In the genomic region with DNA sequence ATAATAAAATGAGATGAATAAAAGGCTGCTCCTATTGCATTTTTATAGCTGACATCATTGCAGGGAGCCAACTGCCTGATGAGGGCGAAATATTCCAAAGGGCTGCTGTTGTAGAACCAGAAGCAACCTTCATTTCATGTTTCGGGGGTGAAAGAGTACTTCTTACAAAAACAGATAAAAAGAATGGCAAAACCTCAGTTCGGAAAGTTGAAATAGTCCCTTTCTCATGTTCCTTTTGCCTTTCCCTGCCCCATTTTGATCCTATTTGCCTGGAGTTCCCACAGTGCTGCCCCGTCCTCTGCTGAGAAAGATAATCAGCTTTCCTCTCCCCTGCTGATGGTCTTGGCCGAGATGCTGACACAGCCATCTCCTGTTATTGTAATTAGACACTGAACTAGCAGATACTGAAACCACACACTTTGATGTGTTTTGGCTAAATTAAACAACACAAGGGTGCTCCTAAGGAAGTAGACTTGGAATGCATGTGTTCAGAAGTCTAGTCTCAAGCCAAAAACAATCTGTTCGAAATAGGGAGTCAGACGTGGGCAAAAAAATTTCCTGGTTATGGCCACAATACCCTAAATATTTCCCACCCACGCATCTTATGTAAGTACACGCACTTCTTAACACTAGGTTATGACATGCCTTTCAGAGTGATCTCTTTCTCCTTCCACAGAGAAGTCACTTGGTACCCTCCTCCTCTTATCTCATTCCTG, we compare ENCODE assay signal across 10 cellular contexts.
DNase-seq lines count a peak whose midpoint lies in the region; ATAC-seq and TF ChIP-seq lines count a peak whose summit lies in the region.
"Had no signal": no experiment of that assay in that cellular context is flagged by ENCODE, and none has a peak within 500 bp of the region (broad histone marks: within the 10 kb centered on the region; RNA-seq: fewer than 3 reads in every experiment).

No MANE protein-coding gene starts in this region.

- BruUV-seq in IMR-90 (replicated peaks; lab: Mats Ljungman, UMichigan), result no TSS peak

- peaks cover 11% of the 10 kb centered on the region for H3K4me1 Mint-ChIP-seq in CD8-positive, alpha-beta T cell (ENCODE audit: low read depth)
- peaks cover 8 to 9% of the 10 kb centered on the region in 2 donors for H3K4me1 Mint-ChIP-seq in natural killer cell

- TF ChIP-seq POLR2A in IMR-90 (IDR thresholded peaks at IDR 0.05; ENCODE audit: low read depth, low read length), result no peak

- no peak overlapping the region for H3K4me3 Mint-ChIP-seq in CD8-positive, alpha-beta T cell
- H3K4me3 Mint-ChIP-seq in natural killer cell, result no peak overlapping the region

- peaks cover 16% of the 10 kb centered on the region for H3K27me3 ChIP-seq in IMR-90 (ENCODE audit: control insufficient read depth, insufficient read depth, low read length)
- H3K27me3 ChIP-seq in CD8-positive, alpha-beta T cell (ENCODE audit: insufficient read depth, low read length), result no peaks in the 10 kb centered on the region
- H3K27me3 ChIP-seq: transverse colon had no signal

- H3K27ac ChIP-seq in IMR-90 (ENCODE audit: insufficient read depth, low read length) (no peak overlapping the region), substantia nigra (ENCODE audit: low read depth, low read length, poor library complexity, severe bottlenecking) (peak overlapping the region; percentile 52)
- no peak overlapping the region for H3K27ac ChIP-seq in CD8-positive, alpha-beta T cell (ENCODE audit: low read depth, low read length)
- H3K27ac ChIP-seq: esophagus muscularis mucosa, transverse colon had no signal

- no peak overlapping the region for H2BK120ac ChIP-seq in IMR-90 (ENCODE audit: low read depth, low read length)

- no peak overlapping the region for H4K91ac ChIP-seq in IMR-90 (ENCODE audit: insufficient read depth, low read depth, low read length)

- H2AFZ ChIP-seq in IMR-90 (replicated peaks; ENCODE audit: low read length, poor library complexity), result no peak overlapping the region

- no peak overlapping the region for H3K9ac ChIP-seq in IMR-90 (ENCODE audit: low read depth, low read length)

- no peak overlapping the region for H4K8ac ChIP-seq in IMR-90 (ENCODE audit: low read depth in 2 of 2, low read length in 2 of 2)

- H3K4me1 ChIP-seq in IMR-90 (ENCODE audit: control insufficient read depth, insufficient read depth, low read length), result no peaks in the 10 kb centered on the region
- H3K4me1 ChIP-seq in CD8-positive, alpha-beta T cell (ENCODE audit: insufficient read depth, low read length), result peaks cover 6% of the 10 kb centered on the region

- H3K79me1 ChIP-seq in IMR-90 (ENCODE audit: low read depth in 1 of 2, low read length in 2 of 2), result no peaks in the 10 kb centered on the region

- peak overlapping the region; percentile 76 for H3K4me2 ChIP-seq in IMR-90 (ENCODE audit: low read depth, low read length)

- POLR2A ChIA-PET in IMR-90 (lab: Charles Lee; ENCODE audit: unreplicated experiment), result interaction anchor here (0.5 kb wide), 1 partner anchor 237 kb away, joined by 3 read pairs; no protein-coding TSS in a partner anchor
- POLR2A ChIA-PET in CD8-positive, alpha-beta T cell (lab: Charles Lee), result no interaction called here

- no peak overlapping the region for H2BK15ac ChIP-seq in IMR-90 (ENCODE audit: low read depth, low read length)

- H3K27ac Mint-ChIP-seq in CD8-positive, alpha-beta T cell, result no peak overlapping the region
- no peak overlapping the region for H3K27ac Mint-ChIP-seq in natural killer cell

- H4K20me1 ChIP-seq in IMR-90 (ENCODE audit: insufficient read depth, low read length), result no peaks in the 10 kb centered on the region

- no peak overlapping the region for H2AK9ac ChIP-seq in IMR-90 (replicated peaks; ENCODE audit: low read depth, low read length, poor library complexity)

- H4K5ac ChIP-seq in IMR-90 (ENCODE audit: low read depth, low read length), result no peak overlapping the region

- no peaks in the 10 kb centered on the region for H3K9me3 Mint-ChIP-seq in CD8-positive, alpha-beta T cell
- H3K9me3 Mint-ChIP-seq in natural killer cell, result no peaks in the 10 kb centered on the region

- H2AK5ac ChIP-seq in IMR-90 (ENCODE audit: low read depth, low read length), result no peak overlapping the region

- CTCF ChIA-PET in IMR-90 (lab: Yijun Ruan, JAX), result interaction anchor here (0.6 to 1.4 kb wide), 4 partner anchors 49 to 252 kb away, joined by 3 to 7 read pairs (median 4); no protein-coding TSS in a partner anchor
- CTCF ChIA-PET in CD8-positive, alpha-beta T cell (lab: Charles Lee), result interaction anchor here (1.0 kb wide), 1 partner anchor 23 kb away, joined by 3 read pairs; no protein-coding TSS in a partner anchor

- ATAC-seq in IMR-90 (ENCODE audit: low read depth), result peak; percentile 73
- ATAC-seq in left ventricle myocardium superior, result peak; percentile 88
- no peak for ATAC-seq in CD8-positive, alpha-beta T cell
- no peak for ATAC-seq in natural killer cell

- H3K36me3 Mint-ChIP-seq in CD8-positive, alpha-beta T cell, result no peaks in the 10 kb centered on the region
- no peaks in the 10 kb centered on the region for H3K36me3 Mint-ChIP-seq in natural killer cell

- H3K4me3 ChIP-seq in IMR-90 (ENCODE audit: insufficient read depth, low read depth, low read length), result peak overlapping the region; percentile 15; the same call in 1 of the 2 replicates
- H3K4me3 ChIP-seq in CD8-positive, alpha-beta T cell (ENCODE audit: low read depth, low read length), result no peak overlapping the region
- H3K4me3 ChIP-seq: transverse colon had no signal

- intact Hi-C loops in IMR-90 (cut with micrococcal nuclease), result no loop called here
- intact Hi-C loops in left ventricle myocardium superior (cut with micrococcal nuclease), result loop anchor here (10.0 kb wide), 1 partner anchor 117 kb away; the partner anchor contains the start of gene PPM1H
- intact Hi-C loops in CD8-positive, alpha-beta T cell (cut with DNase I, micrococcal nuclease), result no loop called here
- intact Hi-C loops in natural killer cell (cut with micrococcal nuclease), result no loop called here

- no peak for TF ChIP-seq CTCF in IMR-90 (conservative IDR thresholded peaks at IDR 0.05; ENCODE audit: low read depth, low read length)
- no peak for TF ChIP-seq CTCF in CD8-positive, alpha-beta T cell (IDR thresholded peaks at IDR 0.05)
- TF ChIP-seq CTCF in natural killer cell (IDR thresholded peaks at IDR 0.05), result no peak

- H3K14ac ChIP-seq in IMR-90 (replicated peaks; ENCODE audit: low read depth, low read length), result no peak overlapping the region

- no peaks in the 10 kb centered on the region for H3K36me3 ChIP-seq in IMR-90 (ENCODE audit: control insufficient read depth, insufficient read depth, low read length)
- H3K36me3 ChIP-seq in CD8-positive, alpha-beta T cell (ENCODE audit: insufficient read depth, low read length), result no peaks in the 10 kb centered on the region
- H3K36me3 ChIP-seq: esophagus muscularis mucosa, transverse colon had no signal

- H3K9me1 ChIP-seq in IMR-90 (ENCODE audit: insufficient read depth, low read length), result no peaks in the 10 kb centered on the region

- H3K56ac ChIP-seq in IMR-90 (ENCODE audit: extremely low read depth, insufficient read depth, low read length), result no peak overlapping the region

- DNase-seq in IMR-90 (peak; percentile 61), amniotic epithelial cell (ENCODE audit: low read depth) (peak; percentile 84), left ventricle myocardium superior (no peak), substantia nigra (lab: John Stamatoyannopoulos, UW) (peak in 29 of 49 donors; percentile 9 to 66 (median 28)), OCI-M2 (lab: John Stamatoyannopoulos, UW; ENCODE audit: unreplicated experiment) (no peak), natural killer cell (no peak)
- no peak for DNase-seq in CD8-positive, alpha-beta T cell
- DNase-seq: NCI-H748 treated with DMSO at 0.1 percent for 48 hours, transverse colon had no signal

- no CpG with 5 or more reads among the region's 9 CpGs for WGBS in IMR-90 (ENCODE audit: extremely low coverage in 2 of 2, insufficient read length in 1 of 2), 2 experiments

- TF ChIP-seq RAD21 in IMR-90 (IDR thresholded peaks at IDR 0.05; ENCODE audit: low read length), result no peak

- H3K18ac ChIP-seq in IMR-90 (ENCODE audit: low read depth, low read length), result no peak overlapping the region

- H3K9me3 ChIP-seq in IMR-90 (ENCODE audit: control insufficient read depth, insufficient read depth, low read length), result no peaks in the 10 kb centered on the region
- no peaks in the 10 kb centered on the region for H3K9me3 ChIP-seq in CD8-positive, alpha-beta T cell (ENCODE audit: low read length)
- H3K9me3 ChIP-seq: esophagus muscularis mucosa, transverse colon had no signal

- H3K23ac ChIP-seq in IMR-90 (ENCODE audit: low read depth, low read length), result no peak overlapping the region

- H2BK5ac ChIP-seq in IMR-90 (ENCODE audit: low read depth, low read length, poor library complexity, severe bottlenecking), result no peak overlapping the region

- in situ Hi-C loops in IMR-90 (cut with MboI; ENCODE audit: low sequenced_read_pairs), result no loop called here

- dilution Hi-C loops in IMR-90 (cut with HindIII; ENCODE audit: low sequenced_read_pairs, unreplicated experiment), result no loop called here

- H3K27me3 Mint-ChIP-seq in CD8-positive, alpha-beta T cell (ENCODE audit: low read depth), result peaks cover 26% of the 10 kb centered on the region
- peaks cover 17 to 23% of the 10 kb centered on the region in 2 donors for H3K27me3 Mint-ChIP-seq in natural killer cell (ENCODE audit: low read depth in 2 of 2)

- H2BK20ac ChIP-seq in IMR-90 (ENCODE audit: low read depth, low read length), result no peak overlapping the region

- H3K4ac ChIP-seq in IMR-90 (ENCODE audit: low read depth, low read length), result no peak overlapping the region

TF ChIP-seq in IMR-90, 13 proteins besides CTCF, POLR2A, EP300 and RAD21 (continues in another document):
- TF ChIP-seq, protein P1, sequence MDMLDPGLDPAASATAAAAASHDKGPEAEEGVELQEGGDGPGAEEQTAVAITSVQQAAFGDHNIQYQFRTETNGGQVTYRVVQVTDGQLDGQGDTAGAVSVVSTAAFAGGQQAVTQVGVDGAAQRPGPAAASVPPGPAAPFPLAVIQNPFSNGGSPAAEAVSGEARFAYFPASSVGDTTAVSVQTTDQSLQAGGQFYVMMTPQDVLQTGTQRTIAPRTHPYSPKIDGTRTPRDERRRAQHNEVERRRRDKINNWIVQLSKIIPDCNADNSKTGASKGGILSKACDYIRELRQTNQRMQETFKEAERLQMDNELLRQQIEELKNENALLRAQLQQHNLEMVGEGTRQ (IDR thresholded peaks at IDR 0.05; ENCODE audit: low read depth, low read length), result no peak
- TF ChIP-seq MXI1 (IDR thresholded peaks at IDR 0.05; ENCODE audit: borderline replicate concordance, low read depth, low read length), result no peak
- TF ChIP-seq MAZ (IDR thresholded peaks at IDR 0.05; ENCODE audit: borderline replicate concordance, low read depth, low read length), result no peak
- TF ChIP-seq CEBPB (IDR thresholded peaks at IDR 0.05; ENCODE audit: low read depth, low read length), result 0 out of 2 replicates have a peak, but pooled peaks have one; percentile 3

Comparison
In these comparisons a context has a peak if more than half of its experiments do, and no peak if none do; other contexts are left out.
1. ATAC-seq: peak in IMR-90 (single experiment) and left ventricle myocardium superior (single experiment); none in CD8-positive, alpha-beta T cell (single experiment) and natural killer cell (0 of 3).
2. DNase-seq: peak in IMR-90 (single experiment), amniotic epithelial cell (single experiment) and substantia nigra (29 of 49); none in left ventricle myocardium superior (single experiment), OCI-M2 (single experiment), CD8-positive, alpha-beta T cell (0 of 7) and natural killer cell (single experiment).